ENCODE assay signal across 8 cellular contexts in the genomic region with DNA sequence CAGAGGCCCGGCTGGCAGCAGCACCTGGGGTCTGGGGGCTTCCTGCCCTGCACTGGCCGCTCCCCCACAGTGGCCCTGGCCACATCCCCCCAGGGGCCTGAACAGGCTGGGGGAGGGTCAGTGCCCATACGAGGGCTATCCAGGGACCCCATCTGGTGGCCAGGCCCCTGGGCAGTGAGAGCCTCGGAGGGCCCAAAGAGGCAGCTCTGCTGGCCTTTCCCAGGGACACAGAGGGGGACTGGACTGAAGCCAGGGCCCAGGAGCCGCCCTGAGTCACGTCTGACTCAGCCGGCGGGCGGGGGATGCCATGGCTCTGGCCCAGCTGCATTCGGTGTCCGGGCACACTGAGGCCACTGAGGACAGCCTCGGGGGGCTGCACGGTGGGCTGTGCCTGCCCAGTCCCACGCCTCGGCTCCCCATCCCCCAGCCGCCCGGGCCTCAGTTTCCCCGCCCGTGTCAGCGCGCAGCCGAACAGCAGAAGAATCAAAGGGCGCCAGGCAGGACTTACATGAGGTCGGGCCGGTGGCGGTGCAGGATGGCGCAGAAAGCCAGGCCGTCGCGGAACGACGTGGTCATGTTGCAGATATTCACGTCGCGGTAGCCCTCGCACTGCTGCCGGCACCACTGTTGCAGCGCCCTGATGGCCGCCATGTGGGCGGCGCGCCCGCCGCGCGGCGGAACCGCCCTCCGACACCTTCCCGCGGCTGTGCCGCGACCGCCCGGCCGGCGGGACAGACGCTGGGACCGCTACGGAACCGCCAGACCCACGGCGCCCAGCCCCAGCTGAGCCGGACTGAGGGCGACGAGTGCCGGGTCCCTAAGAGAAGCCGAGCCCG. TPM values are rescaled to one million over a fixed set of nuclear protein-coding genes. Genes with fewer than 3 reads are reported as not detected.
DNase-seq lines count a peak whose midpoint lies in the region; ATAC-seq and TF ChIP-seq lines count a peak whose summit lies in the region.

TSS of gene MICALL2 (minus strand) at position 795 of the 836 bp plus-strand sequence. CDS start at position 651, 144 bp downstream.

- POLR2A ChIA-PET in AG04450 (lab: Yijun Ruan, JAX), result interaction anchor here (0.5 to 1.6 kb wide), 6 partner anchors 11 to 554 kb away, joined by 3 to 6 read pairs (median 4); no protein-coding TSS in a partner anchor

- H3K9me3 ChIP-seq in AG04450 (ENCODE audit: control insufficient read depth, insufficient read depth, low read length) (no peaks in the 10 kb centered on the region; the same call in 1 of the 2 replicates), body of pancreas (no peaks in the 10 kb centered on the region)

- 1% methylated on average over 55 of the region's 69 CpGs; no CpG with 5 or more reads in 1 of the 2 donors for WGBS in body of pancreas, 2 donors

- H3K27ac ChIP-seq in AG04450 (ENCODE audit: low read depth, low read length) (peak within 1 kb of the TSS; percentile 88), body of pancreas (peak within 1 kb of the TSS; percentile 73 to 91 (median 83))

- no peak for TF ChIP-seq CTCF in AG04450 (IDR thresholded peaks at IDR 0.05; ENCODE audit: low read depth, low read length)
- no peak for TF ChIP-seq CTCF in body of pancreas (IDR thresholded peaks at IDR 0.05)

- no peaks in the 10 kb centered on the region for H3K36me3 ChIP-seq in body of pancreas (replicated peaks in 1 of 2; ENCODE audit: insufficient read depth in 1 of 2, low read depth in 2 of 2)

- H3K4me1 ChIP-seq in body of pancreas, result peaks cover 65% of the 10 kb centered on the region

- TF ChIP-seq POLR2A in body of pancreas (IDR thresholded peaks at IDR 0.05), result peak; percentile 69 to 81 (median 80)

- intact Hi-C loops in body of pancreas (cut with DNase I), result no loop called here

- CTCF ChIA-PET in AG04450 (lab: Charles Lee), result interaction anchor here (0.6 kb wide), 1 partner anchor 255 kb away, joined by 3 read pairs; no protein-coding TSS in a partner anchor

- H3K27me3 ChIP-seq in AG04450 (ENCODE audit: control insufficient read depth, insufficient read depth, low read length), result no peaks in the 10 kb centered on the region
- no peaks in the 10 kb centered on the region for H3K27me3 ChIP-seq in body of pancreas

- peak; percentile 24 for ATAC-seq in GM18502 (IDR thresholded peaks at IDR 0.05; ENCODE audit: poor library complexity, unreplicated experiment)
- peak; percentile 14 for ATAC-seq in HG03025 (IDR thresholded peaks at IDR 0.05; ENCODE audit: low FRiP score, unreplicated experiment)
- ATAC-seq in body of pancreas, result peak; percentile 20

- DNase-seq in AG04450 (ENCODE audit: low read depth, low spot score) (peak; percentile 65), RKO (ENCODE audit: low spot score) (peak; percentile 88), body of pancreas (peak; percentile 83 to 95 (median 88)), skeletal muscle cell (ENCODE audit: low read depth) (peak; percentile 58), OCI-M2 (lab: John Stamatoyannopoulos, UW; ENCODE audit: unreplicated experiment) (no peak)

- H3K4me3 ChIP-seq in AG04450 (ENCODE audit: low read depth, low read length), result peak within 1 kb of the TSS; percentile 92
- H3K4me3 ChIP-seq in body of pancreas, result peak within 1 kb of the TSS; percentile 36 to 74
- H3K4me3 ChIP-seq in iPS-11a (ENCODE audit: low read depth, low read length), result peak within 1 kb of the TSS; percentile 68
- peak within 1 kb of the TSS; percentile 80 for H3K4me3 ChIP-seq in skeletal muscle cell (ENCODE audit: low read depth, low read length)

RNA-seq across cellular contexts. Expression of gene MICALL2, which starts in this region (rescaled TPM):
- 8.5 and 9.6 TPM in 2 replicates for polyA plus RNA-seq in AG04450 (2011; rRNA removed)
- 7.3 and 10.3 TPM in 2 replicates for polyA minus RNA-seq in AG04450 (2011; rRNA and poly(A)+ RNA removed)
- total RNA-seq in body of pancreas, result 10 to 100 TPM; 23.3 to 26.7 TPM
